In genomic region chr5:81971694-81972495, GRCh38 we compare ENCODE assay signal across 8 cellular contexts. TPM values are rescaled to one million over a fixed set of nuclear protein-coding genes. Genes with fewer than 3 reads are reported as not detected.
DNase-seq lines count a peak whose midpoint lies in the region; ATAC-seq and TF ChIP-seq lines count a peak whose summit lies in the region.

Gene ATG10, plus strand, starts transcription at chr5:81972023. Its CDS starts 15,548 bp downstream, at chr5:81987571.

- intact Hi-C loops in Caco-2 (cut with micrococcal nuclease; ENCODE audit: unreplicated experiment) = loop anchor here (2.0 to 5.0 kb wide), 3 partner anchors 120 to 221 kb away; partner anchors contain the start of gene SSBP2

- H3K27me3 ChIP-seq in Caco-2 (replicated peaks; ENCODE audit: control insufficient read depth, insufficient read depth, low read length) (no peaks in the 10 kb centered on the region), endodermal cell (ENCODE audit: control insufficient read depth, insufficient read depth, low read length, poor library complexity, severe bottlenecking) (no peaks in the 10 kb centered on the region)

- H3K27me3 Mint-ChIP-seq in Caco-2 (ENCODE audit: insufficient read depth, unreplicated experiment) (no peaks in the 10 kb centered on the region), endodermal cell (ENCODE audit: insufficient read depth) (no peaks in the 10 kb centered on the region), mesothelial cell of epicardium (ENCODE audit: low read depth) (no peaks in the 10 kb centered on the region)

- POLR2A ChIA-PET in Caco-2 (lab: Charles Lee) = interaction anchor here (0.6 to 0.9 kb wide), 7 partner anchors 30 to 1492 kb away, joined by 3 to 7 read pairs (median 6); no protein-coding TSS in a partner anchor

- no peak for TF ChIP-seq CTCF in Caco-2 (IDR thresholded peaks at IDR 0.05; ENCODE audit: insufficient read depth in 1 of 2, low read depth in 1 of 2, low read length in 1 of 2, severe bottlenecking in 1 of 2, unreplicated experiment in 1 of 2)
- no peak for TF ChIP-seq CTCF in endodermal cell (conservative IDR thresholded peaks at IDR 0.05)
- TF ChIP-seq CTCF in mesothelial cell of epicardium (IDR thresholded peaks at IDR 0.05; ENCODE audit: unreplicated experiment) = no peak

- CTCF ChIA-PET in Caco-2 (lab: Charles Lee) = no interaction called here

- H3K36me3 Mint-ChIP-seq in Caco-2 (ENCODE audit: insufficient read depth, unreplicated experiment) (no peaks in the 10 kb centered on the region), endodermal cell (ENCODE audit: low read depth) (peaks cover 3% of the 10 kb centered on the region), mesothelial cell of epicardium (peaks cover 3% of the 10 kb centered on the region)

- H3K9me3 ChIP-seq in Caco-2 (no peaks in the 10 kb centered on the region), endodermal cell (ENCODE audit: control insufficient read depth, low read length) (no peaks in the 10 kb centered on the region)

- BruUV-seq in Caco-2 (replicated peaks; lab: Mats Ljungman, UMichigan) = no TSS peak

- H3K36me3 ChIP-seq in Caco-2 (ENCODE audit: control insufficient read depth, insufficient read depth, low read length) = no peaks in the 10 kb centered on the region
- H3K36me3 ChIP-seq in endodermal cell (ENCODE audit: control insufficient read depth, insufficient read depth, low read length) = peaks cover 3% of the 10 kb centered on the region

- peak; percentile 96 for ATAC-seq in GM21390 (IDR thresholded peaks at IDR 0.05; ENCODE audit: unreplicated experiment)

- H3K4me3 ChIP-seq in Caco-2 (ENCODE audit: low read depth, low read length) = peak within 1 kb of the TSS; percentile 80
- peak within 1 kb of the TSS; percentile 94 for H3K4me3 ChIP-seq in endodermal cell (ENCODE audit: low read length)

- H3K4me1 ChIP-seq in Caco-2 (peaks cover 3% of the 10 kb centered on the region; the same call in 1 of the 2 replicates), endodermal cell (ENCODE audit: control insufficient read depth, insufficient read depth, low read length) (peaks cover 7% of the 10 kb centered on the region)

- WGBS in endodermal cell (ENCODE audit: insufficient coverage in 1 of 2, insufficient read length in 1 of 2), 2 experiments = 0 to 1% methylated on average over 22 to 78 of the region's 79 CpGs

- H3K4me1 Mint-ChIP-seq in Caco-2 (ENCODE audit: low read depth, unreplicated experiment) (peaks cover 13% of the 10 kb centered on the region), endodermal cell (peaks cover 42% of the 10 kb centered on the region), mesothelial cell of epicardium (peaks cover 34% of the 10 kb centered on the region)

- H3K27ac ChIP-seq in endodermal cell (ENCODE audit: low read depth, low read length) = peak within 1 kb of the TSS; percentile 99

- peak; percentile 90 to 94 for DNase-seq in Caco-2
- DNase-seq in HUDEP-2 (lab: John Stamatoyannopoulos, UW; ENCODE audit: unreplicated experiment in 76 of 76) = peak in 75 of 76 experiments; percentile 1 to 90 (median 77)
- DNase-seq in NOMO-1 treated with dmso at 0.1 percent for 144 hours (lab: John Stamatoyannopoulos, UW; ENCODE audit: unreplicated experiment) = peak; percentile 87
- DNase-seq in activated CD8-positive, alpha-beta memory T cell treated with anti-CD3 and anti-CD28 coated beads, Interleukin-2, amount 50 U/mL, for 24 hours (ENCODE audit: extremely low read depth) = peak; percentile 67
- DNase-seq in endodermal cell = peak; percentile 96
- peak; percentile 92 to 96 for DNase-seq in mesothelial cell of epicardium (ENCODE audit: low spot score in 2 of 2, unreplicated experiment in 2 of 2)
- DNase-seq in stimulated activated CD8-positive, alpha-beta memory T cell treated with anti-CD3 and anti-CD28 coated beads, Interleukin-15, amount 100 ng/mL, for 4 hours (ENCODE audit: low read depth in 2 of 2) = peak; percentile 82 to 89

- H3K9me3 Mint-ChIP-seq in Caco-2 (ENCODE audit: unreplicated experiment) (no peaks in the 10 kb centered on the region), endodermal cell (peaks cover 1% of the 10 kb centered on the region), mesothelial cell of epicardium (no peaks in the 10 kb centered on the region)

- H3K4me3 Mint-ChIP-seq in Caco-2 (ENCODE audit: unreplicated experiment) (peak within 1 kb of the TSS; percentile 84), endodermal cell (peak within 1 kb of the TSS; percentile 61), mesothelial cell of epicardium (peak within 1 kb of the TSS; percentile 76)

- H3K27ac Mint-ChIP-seq in Caco-2 (ENCODE audit: unreplicated experiment) = peak within 1 kb of the TSS; percentile 81
- H3K27ac Mint-ChIP-seq in endodermal cell = peak within 1 kb of the TSS; percentile 90
- H3K27ac Mint-ChIP-seq in mesothelial cell of epicardium = peak within 1 kb of the TSS; percentile 94

- H3K9ac ChIP-seq in endodermal cell (ENCODE audit: extremely low read depth, low read length, poor library complexity, severe bottlenecking) = peak within 1 kb of the TSS; percentile 94

RNA-seq across cellular contexts. Expression of gene ATG10, which starts in this region (rescaled TPM):
- total RNA-seq in Caco-2 (2022) (5.4 and 5.8 TPM in 2 replicates), endodermal cell (10 to 100 TPM; 17.9 to 22.6 TPM), mesothelial cell of epicardium (13.5 to 14.8 TPM (median 14.4 TPM) in 3 replicates)
- polyA plus RNA-seq in endodermal cell (2013, experiment 1 of 2) = 13.7 TPM
- polyA plus RNA-seq in endodermal cell (2013, experiment 2 of 2) = 13.1 TPM

Comparison
In these comparisons a context has a peak if more than half of its experiments do, and no peak if none do; other contexts are left out.
1. Peak in every context shown above with its lines: DNase-seq, ATAC-seq, H3K4me3 ChIP-seq and H3K27ac ChIP-seq.